ENCODE assay signal across 10 cellular contexts in genomic region chr1:205629751-205630150, GRCh38. TPM values are rescaled to one million over a fixed set of nuclear protein-coding genes. Genes with fewer than 3 reads are reported as not detected.
DNase-seq lines count a peak whose midpoint lies in the region; ATAC-seq, FAIRE-seq and TF ChIP-seq lines count a peak whose summit lies in the region.
"Had no signal": no experiment of that assay in that cellular context is flagged by ENCODE, and none has a peak within 500 bp of the region (broad histone marks: within the 10 kb centered on the region; RNA-seq: fewer than 3 reads in every experiment).

No MANE protein-coding gene starts in this region.

- no peak for TF ChIP-seq EP300 in stomach (IDR thresholded peaks at IDR 0.05)

- H3K27me3 ChIP-seq in keratinocyte (ENCODE audit: control insufficient read depth, extremely low read depth, insufficient read depth, low read length) (no peaks in the 10 kb centered on the region), stomach (no peaks in the 10 kb centered on the region)

- peak overlapping the region; percentile 87 for H3K4me3 Mint-ChIP-seq in activated naive CD4-positive, alpha-beta T cell treated with anti-CD3 and anti-CD28 coated beads, Interleukin-2, amount 10 ng/mL, durations not matched to agents 7 days and 5 days
- peak overlapping the region; percentile 96 for H3K4me3 Mint-ChIP-seq in activated T-helper 2 cell treated with anti-CD3 and anti-CD28 coated beads, Interferon-gamma antibody, Interleukin-2, Interleukin-4, amounts not matched to agents 10 μg/mL and 5 μg/mL and 100 μg/mL, durations not matched to agents 14 hours and 24 hours and 36 hours (ENCODE audit: low read depth)

- H3K4me2 ChIP-seq in keratinocyte (ENCODE audit: control insufficient read depth, extremely low read depth, insufficient read depth, low read depth, low read length), result peak overlapping the region; percentile 93

- peaks cover 53% of the 10 kb centered on the region for H3K79me2 ChIP-seq in keratinocyte (ENCODE audit: control insufficient read depth, insufficient read depth, low read length)

- peaks cover 42% of the 10 kb centered on the region for H3K36me3 Mint-ChIP-seq in activated naive CD4-positive, alpha-beta T cell treated with anti-CD3 and anti-CD28 coated beads, Interleukin-2, amount 10 ng/mL, durations not matched to agents 7 days and 5 days
- H3K36me3 Mint-ChIP-seq in activated T-helper 2 cell treated with anti-CD3 and anti-CD28 coated beads, Interferon-gamma antibody, Interleukin-2, Interleukin-4, amounts not matched to agents 10 μg/mL and 5 μg/mL and 100 μg/mL, durations not matched to agents 14 hours and 24 hours and 36 hours (ENCODE audit: low read depth), result peaks cover 40% of the 10 kb centered on the region

- H3K27ac Mint-ChIP-seq in activated naive CD4-positive, alpha-beta T cell treated with anti-CD3 and anti-CD28 coated beads, Interleukin-2, amount 10 ng/mL, durations not matched to agents 7 days and 5 days, result peak overlapping the region; percentile 97
- H3K27ac Mint-ChIP-seq in activated T-helper 2 cell treated with anti-CD3 and anti-CD28 coated beads, Interferon-gamma antibody, Interleukin-2, Interleukin-4, amounts not matched to agents 10 μg/mL and 5 μg/mL and 100 μg/mL, durations not matched to agents 14 hours and 24 hours and 36 hours, result peak overlapping the region; percentile 99

- H3K9ac ChIP-seq in keratinocyte (ENCODE audit: control insufficient read depth, extremely low read depth, insufficient read depth, low read length), result peak overlapping the region; percentile 96

- no peak for TF ChIP-seq POLR2A in stomach (IDR thresholded peaks at IDR 0.05)

- no peak for ATAC-seq in GM18907 (IDR thresholded peaks at IDR 0.05; ENCODE audit: unreplicated experiment)

- peak; percentile 38 for DNase-seq in activated naive CD4-positive, alpha-beta T cell treated with anti-CD3 and anti-CD28 coated beads, Interleukin-2, amount 10 ng/mL, durations not matched to agents 7 days and 5 days
- no peak for DNase-seq in activated naive CD4-positive, alpha-beta T cell treated with anti-CD3 and anti-CD28 coated beads, Interleukin-2, amount 50 U/mL, for 16 hours
- no peak for DNase-seq in activated T-helper 2 cell treated with anti-CD3 and anti-CD28 coated beads, Interferon-gamma antibody, Interleukin-2, Interleukin-4, amounts not matched to agents 10 μg/mL and 5 μg/mL and 100 μg/mL, durations not matched to agents 14 hours and 24 hours and 36 hours (ENCODE audit: low spot score)
- no peak for DNase-seq in keratinocyte (ENCODE audit: low read depth, low spot score)
- DNase-seq in stomach, result no peak
- no peak for DNase-seq in stimulated activated naive CD4-positive, alpha-beta T cell treated with Interleukin-2 at 50 U/mL for 16 hours (lab: John Stamatoyannopoulos, UW)
- no peak for DNase-seq in GM19238 (ENCODE audit: insufficient read length, low spot score)

- FAIRE-seq in keratinocyte (lab: Jason Lieb, UNC), result no peak
- FAIRE-seq: urothelium cell line had no signal

- dilution Hi-C loops in keratinocyte (cut with MboI; ENCODE audit: extremely low pct_ligation_motif_present, low sequenced_read_pairs), result no loop called here

- H3K9me3 ChIP-seq in keratinocyte (ENCODE audit: control insufficient read depth, low read depth, low read length) (no peaks in the 10 kb centered on the region), stomach (no peaks in the 10 kb centered on the region)

- no peaks in the 10 kb centered on the region for H4K20me1 ChIP-seq in keratinocyte (ENCODE audit: control insufficient read depth, extremely low read depth, insufficient read depth, low read length)

- H3K9me1 ChIP-seq in keratinocyte (ENCODE audit: control insufficient read depth, extremely low read depth, insufficient read depth, low read length), result no peaks in the 10 kb centered on the region

- H3K27ac ChIP-seq in keratinocyte (ENCODE audit: control insufficient read depth, insufficient read depth, low read length) (peak overlapping the region; percentile 88), stomach (peak overlapping the region in 3 of 5 donors; percentile 96 to 99 (median 98))
- H3K27ac ChIP-seq: C4-2B had no signal

- peak overlapping the region in 2 of 3 experiments; percentile 94 to 97 for H3K4me3 ChIP-seq in keratinocyte (ENCODE audit: control insufficient read depth in 2 of 3, extremely low read depth in 1 of 3, insufficient read depth in 2 of 3, low read depth in 1 of 3, low read length in 3 of 3)
- H3K4me3 ChIP-seq in stomach, result peak overlapping the region in 1 of 4 donors; percentile 62

- H2AFZ ChIP-seq in keratinocyte (ENCODE audit: control insufficient read depth, low read length), result no peak overlapping the region

- TF ChIP-seq CTCF in keratinocyte (optimal IDR thresholded peaks at IDR 0.05 in 1 of 3, IDR thresholded peaks at IDR 0.05 in 1 of 3, conservative IDR thresholded peaks at IDR 0.05 in 1 of 3; ENCODE audit: extremely low read depth in 1 of 3, insufficient read depth in 2 of 3, low read length in 3 of 3) (no peak), stomach (IDR thresholded peaks at IDR 0.05) (no peak)

- H3K36me3 ChIP-seq in keratinocyte (ENCODE audit: control insufficient read depth in 2 of 2, extremely low read depth in 1 of 2, insufficient read depth in 2 of 2, low read length in 2 of 2) (no peaks in the 10 kb centered on the region), stomach (peaks cover 0 to 5% (median 2%) of the 10 kb centered on the region in 4 donors)

- H3K4me1 ChIP-seq in keratinocyte (ENCODE audit: control insufficient read depth, extremely low read depth, insufficient read depth, low read length) (peaks cover 26% of the 10 kb centered on the region), stomach (peaks cover 18 to 61% (median 40%) of the 10 kb centered on the region in 4 donors)

- CTCF ChIA-PET in activated naive CD4-positive, alpha-beta T cell treated with anti-CD3 and anti-CD28 coated beads, Interleukin-2, amount 10 ng/mL, durations not matched to agents 7 days and 5 days (lab: Charles Lee), result interaction anchor here (5.2 to 7.2 kb wide), 2 partner anchors 28 to 38 kb away, joined by 72 to 234 read pairs; no protein-coding TSS in a partner anchor

- H3K9me3 Mint-ChIP-seq in activated naive CD4-positive, alpha-beta T cell treated with anti-CD3 and anti-CD28 coated beads, Interleukin-2, amount 10 ng/mL, durations not matched to agents 7 days and 5 days, result no peaks in the 10 kb centered on the region
- H3K9me3 Mint-ChIP-seq in activated T-helper 2 cell treated with anti-CD3 and anti-CD28 coated beads, Interferon-gamma antibody, Interleukin-2, Interleukin-4, amounts not matched to agents 10 μg/mL and 5 μg/mL and 100 μg/mL, durations not matched to agents 14 hours and 24 hours and 36 hours, result no peaks in the 10 kb centered on the region

- peaks cover 62% of the 10 kb centered on the region for H3K4me1 Mint-ChIP-seq in activated naive CD4-positive, alpha-beta T cell treated with anti-CD3 and anti-CD28 coated beads, Interleukin-2, amount 10 ng/mL, durations not matched to agents 7 days and 5 days
- peaks cover 46% of the 10 kb centered on the region for H3K4me1 Mint-ChIP-seq in activated T-helper 2 cell treated with anti-CD3 and anti-CD28 coated beads, Interferon-gamma antibody, Interleukin-2, Interleukin-4, amounts not matched to agents 10 μg/mL and 5 μg/mL and 100 μg/mL, durations not matched to agents 14 hours and 24 hours and 36 hours (ENCODE audit: low read depth)

- intact Hi-C loops in activated T-helper 2 cell treated with anti-CD3 and anti-CD28 coated beads, Interferon-gamma antibody, Interleukin-2, Interleukin-4, amounts not matched to agents 10 μg/mL and 5 μg/mL and 100 μg/mL, durations not matched to agents 14 hours and 24 hours and 36 hours (cut with micrococcal nuclease), result loop anchor here (2.0 to 5.0 kb wide), 2 partner anchors 29 to 143 kb away; no protein-coding TSS in a partner anchor
- intact Hi-C loops in stomach (cut with DNase I; ENCODE audit: low total_unique reads), result no loop called here

- no peaks in the 10 kb centered on the region for H3K27me3 Mint-ChIP-seq in activated naive CD4-positive, alpha-beta T cell treated with anti-CD3 and anti-CD28 coated beads, Interleukin-2, amount 10 ng/mL, durations not matched to agents 7 days and 5 days
- H3K27me3 Mint-ChIP-seq in activated T-helper 2 cell treated with anti-CD3 and anti-CD28 coated beads, Interferon-gamma antibody, Interleukin-2, Interleukin-4, amounts not matched to agents 10 μg/mL and 5 μg/mL and 100 μg/mL, durations not matched to agents 14 hours and 24 hours and 36 hours (ENCODE audit: low read depth), result peaks cover 2% of the 10 kb centered on the region

- WGBS in stomach, 5 donors, result 63 to 77% (median 71%) methylated on average over 6 of the region's 6 CpGs

RNA-seq across cellular contexts. Expression of gene ELK4, which starts 2.1 kb away (rescaled TPM):
- 68.8 and 80.3 TPM in 2 replicates for total RNA-seq in activated T-helper 2 cell treated with anti-CD3 and anti-CD28 coated beads, Interferon-gamma antibody, Interleukin-2, Interleukin-4, amounts not matched to agents 10 μg/mL and 5 μg/mL and 100 μg/mL, durations not matched to agents 14 hours and 24 hours and 36 hours
- polyA plus RNA-seq in keratinocyte, result 4.5 to 8.6 TPM (median 7.3 TPM) in 3 replicates
- 15.3 TPM for polyA plus RNA-seq in keratinocyte (2011; ENCODE audit: low read depth)
- polyA plus RNA-seq in keratinocyte (2011; cell fraction: cytosol; rRNA removed), result 3.4 and 6.3 TPM in 2 replicates
- polyA plus RNA-seq in keratinocyte (2011; cell fraction: nucleus; rRNA removed), result 8.8 and 10.4 TPM in 2 replicates
- 7.4 TPM in 2 replicates for polyA plus RNA-seq in keratinocyte (2012; ENCODE audit: low replicate concordance)
- polyA minus RNA-seq in keratinocyte, result 8.8 to 17.5 TPM (median 12.0 TPM) in 3 replicates
- 6.7 TPM for polyA minus RNA-seq in keratinocyte (2011; cell fraction: cytosol; rRNA and poly(A)+ RNA removed)
- polyA minus RNA-seq in keratinocyte (2011; cell fraction: nucleus; rRNA and poly(A)+ RNA removed), result 6.2 and 12.6 TPM in 2 replicates
- total RNA-seq in stomach, result 10 to 100 TPM in 4 of 5 donors, 1 to 10 TPM in 1; 8.0 to 38.7 (median 18.1) TPM
- polyA plus RNA-seq in stomach, result 1 to 10 TPM; 3.5 to 4.1 (median 4.0) TPM

RNA-seq across cellular contexts. Expression of gene SLC45A3, which starts 50.6 kb away (rescaled TPM):
- 1.5 and 2.0 TPM in 2 replicates for total RNA-seq in activated T-helper 2 cell treated with anti-CD3 and anti-CD28 coated beads, Interferon-gamma antibody, Interleukin-2, Interleukin-4, amounts not matched to agents 10 μg/mL and 5 μg/mL and 100 μg/mL, durations not matched to agents 14 hours and 24 hours and 36 hours
- polyA plus RNA-seq in keratinocyte, result 2.1 to 2.8 TPM (median 2.5 TPM) in 3 replicates
- not detected for polyA plus RNA-seq in keratinocyte (2011; ENCODE audit: low read depth)
- 1.3 and 1.6 TPM in 2 replicates for polyA plus RNA-seq in keratinocyte (2011; cell fraction: cytosol; rRNA removed)
- 3.4 and 4.0 TPM in 2 replicates for polyA plus RNA-seq in keratinocyte (2011; cell fraction: nucleus; rRNA removed)
- 0.54 and 3.0 TPM in 2 replicates for polyA plus RNA-seq in keratinocyte (2012; ENCODE audit: low replicate concordance)
- 1.9 to 3.7 TPM (median 2.1 TPM) in 3 replicates for polyA minus RNA-seq in keratinocyte
- 3.5 TPM for polyA minus RNA-seq in keratinocyte (2011; cell fraction: cytosol; rRNA and poly(A)+ RNA removed)
- 3.1 and 3.4 TPM in 2 replicates for polyA minus RNA-seq in keratinocyte (2011; cell fraction: nucleus; rRNA and poly(A)+ RNA removed)
- 10 to 100 TPM in 3 of 5 donors, 1 to 10 TPM in 2; 4.5 to 30.1 (median 21.4) TPM for total RNA-seq in stomach
- polyA plus RNA-seq in stomach, result 1 to 10 TPM; 1.6 to 8.2 (median 3.8) TPM
